ENCODE assay signal across 8 cellular contexts in the genomic region with DNA sequence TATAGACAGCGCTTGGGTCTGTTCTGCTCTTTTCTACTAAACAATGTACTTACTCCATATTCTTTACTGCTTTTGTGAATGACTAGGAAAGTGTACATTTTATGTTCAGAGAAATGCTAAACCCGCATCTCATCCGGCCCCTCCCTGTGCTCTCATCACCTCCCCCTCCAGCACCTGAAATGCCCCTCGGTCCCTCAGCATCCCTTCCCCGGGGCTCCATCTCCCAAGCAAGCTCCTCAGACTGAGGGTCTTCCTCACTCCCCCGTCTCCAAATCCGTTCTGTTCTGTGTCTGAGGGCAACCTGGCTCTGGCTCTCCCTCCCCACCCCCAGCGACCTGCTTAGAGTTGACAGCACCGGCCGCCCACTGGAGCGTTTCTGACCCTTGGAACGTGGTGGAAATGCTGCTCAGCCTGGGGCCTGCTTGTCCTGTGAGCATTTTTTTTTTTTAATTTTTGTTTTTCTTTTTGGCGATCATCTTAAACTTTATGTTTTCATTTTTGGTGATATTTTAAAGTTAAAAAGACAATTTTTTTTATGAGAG. TPM values are rescaled to one million over a fixed set of nuclear protein-coding genes. Genes with fewer than 3 reads are reported as not detected.
DNase-seq lines count a peak whose midpoint lies in the region; ATAC-seq lines count a peak whose summit lies in the region.

No MANE protein-coding gene starts in this region.

- no peak for DNase-seq in activated CD4-positive, alpha-beta T cell treated with anti-CD3 and anti-CD28 coated beads for 36 hours
- no peak for DNase-seq in activated CD4-positive, alpha-beta T cell treated with anti-CD3 and anti-CD28 coated beads, Interleukin-2, amount 50 U/mL, for 1 hour
- no peak for DNase-seq in activated naive CD4-positive, alpha-beta T cell treated with anti-CD3 and anti-CD28 coated beads, Interleukin-2, amount 50 U/mL, for 72 hours (ENCODE audit: low spot score in 2 of 2)
- DNase-seq in kidney tubule cell (ENCODE audit: low spot score): peak; percentile 24
- no peak for DNase-seq in mucosa of gallbladder (ENCODE audit: low spot score)
- DNase-seq in GM03348 (ENCODE audit: low spot score): no peak

- no peaks in the 10 kb centered on the region for H3K27me3 Mint-ChIP-seq in activated CD4-positive, alpha-beta T cell treated with anti-CD3 and anti-CD28 coated beads for 36 hours

- peaks cover 34% of the 10 kb centered on the region for H3K4me1 ChIP-seq in stomach smooth muscle (ENCODE audit: control insufficient read depth, insufficient read depth, low read length)

- H3K27ac Mint-ChIP-seq in activated CD4-positive, alpha-beta T cell treated with anti-CD3 and anti-CD28 coated beads for 36 hours: peak overlapping the region; percentile 19
- peak overlapping the region; percentile 70 to 82 for H3K27ac Mint-ChIP-seq in activated naive CD4-positive, alpha-beta T cell treated with anti-CD3 and anti-CD28 coated beads, Interleukin-2, amount 50 U/mL, for 72 hours

- H3K9me3 ChIP-seq in stomach smooth muscle (ENCODE audit: control insufficient read depth in 2 of 2, low read length in 2 of 2): no peaks in the 10 kb centered on the region

- peaks cover 20% of the 10 kb centered on the region for H3K36me3 Mint-ChIP-seq in activated CD4-positive, alpha-beta T cell treated with anti-CD3 and anti-CD28 coated beads for 36 hours (ENCODE audit: low read depth)
- H3K36me3 Mint-ChIP-seq in activated naive CD4-positive, alpha-beta T cell treated with anti-CD3 and anti-CD28 coated beads, Interleukin-2, amount 50 U/mL, for 72 hours: no peaks in the 10 kb centered on the region

- peaks cover 0 to 7% of the 10 kb centered on the region in 2 donors for H3K36me3 ChIP-seq in stomach smooth muscle (ENCODE audit: control insufficient read depth in 2 of 2, insufficient read depth in 2 of 2, low read length in 2 of 2)

- H3K27ac ChIP-seq in stomach smooth muscle (ENCODE audit: low read length): no peak overlapping the region

- CTCF ChIA-PET in activated CD4-positive, alpha-beta T cell treated with anti-CD3 and anti-CD28 coated beads for 36 hours (lab: Charles Lee): interaction anchor here (1.3 kb wide), 1 partner anchor 10 kb away, joined by 4 read pairs; no protein-coding TSS in a partner anchor

- peaks cover 23% of the 10 kb centered on the region for H3K4me1 Mint-ChIP-seq in activated CD4-positive, alpha-beta T cell treated with anti-CD3 and anti-CD28 coated beads for 36 hours

- no peaks in the 10 kb centered on the region for H3K27me3 ChIP-seq in stomach smooth muscle (ENCODE audit: control insufficient read depth in 1 of 2, insufficient read depth in 2 of 2, low read length in 2 of 2)

- peak overlapping the region; percentile 73 to 77 for H3K4me3 ChIP-seq in stomach smooth muscle (ENCODE audit: low read length in 2 of 2)

- peak overlapping the region; percentile 62 to 70 for H3K9ac ChIP-seq in stomach smooth muscle (ENCODE audit: low read length in 2 of 2)

- no peaks in the 10 kb centered on the region for H3K9me3 Mint-ChIP-seq in activated CD4-positive, alpha-beta T cell treated with anti-CD3 and anti-CD28 coated beads for 36 hours (ENCODE audit: low read depth)
- no peaks in the 10 kb centered on the region for H3K9me3 Mint-ChIP-seq in activated naive CD4-positive, alpha-beta T cell treated with anti-CD3 and anti-CD28 coated beads, Interleukin-2, amount 50 U/mL, for 72 hours

- no peak for ATAC-seq in activated CD4-positive, alpha-beta T cell treated with anti-CD3 and anti-CD28 coated beads for 36 hours
- no peak for ATAC-seq in activated naive CD4-positive, alpha-beta T cell treated with anti-CD3 and anti-CD28 coated beads, Interleukin-2, amount 50 U/mL, for 72 hours
- no peak for ATAC-seq in GM18511 (IDR thresholded peaks at IDR 0.05; ENCODE audit: unreplicated experiment)

- peak overlapping the region; percentile 79 for H3K4me3 Mint-ChIP-seq in activated CD4-positive, alpha-beta T cell treated with anti-CD3 and anti-CD28 coated beads for 36 hours

- intact Hi-C loops in activated CD4-positive, alpha-beta T cell treated with anti-CD3 and anti-CD28 coated beads for 36 hours (cut with DNase I, micrococcal nuclease): no loop called here

- POLR2A ChIA-PET in activated CD4-positive, alpha-beta T cell treated with anti-CD3 and anti-CD28 coated beads for 36 hours (lab: Charles Lee): interaction anchor here (1.2 kb wide), 1 partner anchor 11 kb away, joined by 4 read pairs; no protein-coding TSS in a partner anchor

RNA-seq across cellular contexts. Expression of gene SELENOO, which starts 1.4 kb away (rescaled TPM):
- 10 to 100 TPM; 14.4 to 18.3 TPM for total RNA-seq in activated CD4-positive, alpha-beta T cell treated with anti-CD3 and anti-CD28 coated beads for 36 hours
- total RNA-seq in activated naive CD4-positive, alpha-beta T cell treated with anti-CD3 and anti-CD28 coated beads, Interleukin-2, amount 50 U/mL, for 72 hours: 10 to 100 TPM; 22.5 to 23.4 TPM
- total RNA-seq in mucosa of gallbladder: 37.0 TPM

RNA-seq across cellular contexts. Expression of gene TRABD, which starts 16.5 kb away (rescaled TPM):
- total RNA-seq in activated CD4-positive, alpha-beta T cell treated with anti-CD3 and anti-CD28 coated beads for 36 hours: 10 to 100 TPM; 60.7 to 74.5 TPM
- total RNA-seq in activated naive CD4-positive, alpha-beta T cell treated with anti-CD3 and anti-CD28 coated beads, Interleukin-2, amount 50 U/mL, for 72 hours: 10 to 100 TPM; 84.4 to 98.2 TPM
- 55.1 TPM for total RNA-seq in mucosa of gallbladder

RNA-seq across cellular contexts. Expression of gene PANX2, which starts 31.7 kb away (rescaled TPM):
- total RNA-seq in activated CD4-positive, alpha-beta T cell treated with anti-CD3 and anti-CD28 coated beads for 36 hours: 1 to 10 TPM; 2.2 to 2.7 TPM
- 1 to 10 TPM; 2.1 to 2.5 TPM for total RNA-seq in activated naive CD4-positive, alpha-beta T cell treated with anti-CD3 and anti-CD28 coated beads, Interleukin-2, amount 50 U/mL, for 72 hours
- 0.95 TPM for total RNA-seq in mucosa of gallbladder

RNA-seq across cellular contexts. Expression of gene TUBGCP6, which starts 42.6 kb away (rescaled TPM):
- total RNA-seq in activated CD4-positive, alpha-beta T cell treated with anti-CD3 and anti-CD28 coated beads for 36 hours: 10 to 100 TPM; 42.2 to 49.2 TPM
- 10 to 100 TPM; 49.6 to 50.9 TPM for total RNA-seq in activated naive CD4-positive, alpha-beta T cell treated with anti-CD3 and anti-CD28 coated beads, Interleukin-2, amount 50 U/mL, for 72 hours
- 64.4 TPM for total RNA-seq in mucosa of gallbladder

RNA-seq across cellular contexts. Expression of gene HDAC10, which starts 48.9 kb away (rescaled TPM):
- 10 to 100 TPM; 33.5 to 41.5 TPM for total RNA-seq in activated CD4-positive, alpha-beta T cell treated with anti-CD3 and anti-CD28 coated beads for 36 hours
- 10 to 100 TPM; 43.7 to 67.3 TPM for total RNA-seq in activated naive CD4-positive, alpha-beta T cell treated with anti-CD3 and anti-CD28 coated beads, Interleukin-2, amount 50 U/mL, for 72 hours
- total RNA-seq in mucosa of gallbladder: 100 TPM
